In the genomic region with DNA sequence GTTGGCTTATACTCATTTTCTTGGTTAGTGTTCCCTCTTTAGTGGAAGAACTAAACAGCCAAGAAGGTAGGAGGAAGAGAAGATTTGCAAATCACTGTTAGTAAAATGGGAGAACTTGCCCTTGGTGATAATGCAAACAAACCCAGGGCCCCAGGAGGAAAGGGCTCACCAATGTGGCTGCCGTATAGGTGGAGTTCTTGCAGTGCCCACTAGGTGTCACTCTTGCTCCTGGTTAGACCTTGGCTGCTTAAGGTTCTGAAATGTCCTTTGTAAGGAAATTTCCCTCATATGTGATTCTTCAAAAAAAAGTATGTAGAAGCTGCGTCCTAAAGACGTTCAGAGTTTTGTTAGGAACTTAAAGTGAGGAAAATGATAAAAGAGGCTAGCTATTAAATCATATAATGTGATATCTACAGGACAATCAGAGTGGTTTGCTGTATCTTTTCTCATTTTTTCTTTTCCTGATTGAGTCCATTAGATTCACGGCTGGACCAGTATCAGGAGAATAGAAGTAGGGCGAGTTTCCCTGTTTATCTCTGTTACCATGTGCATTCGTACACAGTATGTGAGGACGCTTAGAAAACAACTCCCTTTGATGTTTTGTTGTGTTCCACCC, we compare ENCODE assay signal across 9 cellular contexts. TPM values are rescaled to one million over a fixed set of nuclear protein-coding genes. Genes with fewer than 3 reads are reported as not detected.
DNase-seq lines count a peak whose midpoint lies in the region; ATAC-seq and TF ChIP-seq lines count a peak whose summit lies in the region.
"Had no signal": no experiment of that assay in that cellular context is flagged by ENCODE, and none has a peak within 500 bp of the region (broad histone marks: within the 10 kb centered on the region; RNA-seq: fewer than 3 reads in every experiment).

No MANE protein-coding gene starts in this region.

- no peak overlapping the region for H3K4me3 Mint-ChIP-seq in naive thymus-derived CD8-positive, alpha-beta T cell
- H3K4me3 Mint-ChIP-seq: activated naive CD8-positive, alpha-beta T cell had no signal

- H3K27ac Mint-ChIP-seq in naive thymus-derived CD8-positive, alpha-beta T cell = peak overlapping the region in 7 of 10 donors; percentile 12 to 77 (median 37)
- H3K27ac Mint-ChIP-seq: activated naive CD8-positive, alpha-beta T cell had no signal

- H3K4me3 ChIP-seq in epithelial cell of proximal tubule (ENCODE audit: low read depth, low read length) = no peak overlapping the region

- peak; percentile 46 for DNase-seq in CMK (ENCODE audit: low read depth)
- peak; percentile 44 for DNase-seq in NOMO-1 treated with DMSO at 0.1 percent for 48 hours (lab: John Stamatoyannopoulos, UW; ENCODE audit: unreplicated experiment)
- DNase-seq in activated CD8-positive, alpha-beta memory T cell treated with anti-CD3 and anti-CD28 coated beads, Interleukin-2, amount 50 U/mL, for 1 hour (ENCODE audit: extremely low read depth) = peak; percentile 17
- no peak for DNase-seq in epithelial cell of proximal tubule (ENCODE audit: low read depth)
- DNase-seq in naive thymus-derived CD8-positive, alpha-beta T cell = peak; percentile 39 to 79 (median 70)
- peak; percentile 31 to 82 (median 60) for DNase-seq in stimulated activated naive CD4-positive, alpha-beta T cell (lab: John Stamatoyannopoulos, UW)

- peaks cover 6 to 17% (median 7%) of the 10 kb centered on the region in 4 donors for H3K4me1 Mint-ChIP-seq in naive thymus-derived CD8-positive, alpha-beta T cell

- ATAC-seq in GM19328 (IDR thresholded peaks at IDR 0.05; ENCODE audit: unreplicated experiment) (peak; percentile 89), HG03460 (IDR thresholded peaks at IDR 0.05; ENCODE audit: unreplicated experiment) (peak; percentile 84)
- ATAC-seq in naive thymus-derived CD8-positive, alpha-beta T cell = peak; percentile 82 to 87

- TF ChIP-seq CTCF in epithelial cell of proximal tubule (conservative IDR thresholded peaks at IDR 0.05; ENCODE audit: low read depth, low read length) = peak; percentile 92

- peaks cover 29 to 89% (median 42%) of the 10 kb centered on the region in 3 donors for H3K36me3 Mint-ChIP-seq in naive thymus-derived CD8-positive, alpha-beta T cell

- H3K27me3 Mint-ChIP-seq in naive thymus-derived CD8-positive, alpha-beta T cell = no peaks in the 10 kb centered on the region
- H3K27me3 Mint-ChIP-seq: activated naive CD8-positive, alpha-beta T cell had no signal

- POLR2A ChIA-PET in naive thymus-derived CD8-positive, alpha-beta T cell (lab: Charles Lee) = interaction anchor here (1.4 kb wide), 1 partner anchor 14 kb away, joined by 3 read pairs; no protein-coding TSS in a partner anchor

- peaks cover 0 to 19% (median 15%) of the 10 kb centered on the region in 9 donors for H3K9me3 Mint-ChIP-seq in naive thymus-derived CD8-positive, alpha-beta T cell

RNA-seq across cellular contexts. Expression of gene RPIA, which starts 48.6 kb away (rescaled TPM):
- 6.7 and 8.0 TPM in 2 replicates for total RNA-seq in epithelial cell of proximal tubule
- 10 to 100 TPM; 31.6 to 31.8 TPM for total RNA-seq in naive thymus-derived CD8-positive, alpha-beta T cell
- 10 to 100 TPM; 59.7 to 72.8 (median 64.9) TPM for polyA plus RNA-seq in naive thymus-derived CD8-positive, alpha-beta T cell
